In the genomic region with DNA sequence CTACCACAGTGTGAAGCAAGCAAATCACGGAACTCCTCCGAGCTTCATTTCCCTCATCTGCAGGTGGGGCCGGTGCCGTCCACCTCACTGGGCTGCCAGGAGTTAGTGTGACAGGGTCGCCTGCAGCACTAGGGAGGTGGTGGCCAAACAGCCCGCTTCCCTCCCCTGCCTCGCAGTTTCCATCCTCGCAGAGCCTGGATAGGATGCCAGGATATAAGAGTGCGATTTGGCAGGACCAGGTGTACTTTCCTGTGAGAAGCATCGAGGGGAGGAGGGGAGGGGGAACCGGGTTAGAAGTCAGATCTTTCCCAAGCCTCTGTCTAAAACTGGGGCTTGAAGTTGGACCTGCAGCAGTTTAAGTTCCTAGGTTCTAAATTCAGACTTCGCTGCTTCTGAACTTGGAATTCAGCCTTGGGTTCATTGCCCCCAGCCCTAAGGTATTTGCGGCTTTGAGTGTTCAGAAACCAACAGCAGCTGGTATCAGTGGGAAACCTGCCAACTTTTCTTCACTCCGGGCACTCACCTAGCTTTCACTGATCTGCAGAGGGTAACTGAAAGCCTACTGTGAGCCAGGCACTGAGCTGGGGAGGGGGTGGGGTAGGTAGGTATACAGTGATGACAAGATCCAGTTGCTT, we compare ENCODE assay signal across 8 cellular contexts. TPM values are rescaled to one million over a fixed set of nuclear protein-coding genes. Genes with fewer than 3 reads are reported as not detected.
DNase-seq lines count a peak whose midpoint lies in the region; ATAC-seq and TF ChIP-seq lines count a peak whose summit lies in the region.

No MANE protein-coding gene starts in this region.

- H3K27ac ChIP-seq in IMR-90 (ENCODE audit: insufficient read depth, low read length): peak overlapping the region; percentile 91
- H3K27ac ChIP-seq in skin epidermis: peak overlapping the region in 20 of 21 experiments; percentile 90 to 100 (median 97)

- peaks cover 17% of the 10 kb centered on the region for H3K36me3 ChIP-seq in IMR-90 (ENCODE audit: control insufficient read depth, insufficient read depth, low read length)

- peak overlapping the region; percentile 88 for H2BK20ac ChIP-seq in IMR-90 (ENCODE audit: low read depth, low read length)

- in situ Hi-C loops in IMR-90 (cut with MboI; ENCODE audit: low sequenced_read_pairs) (loop anchor here (5.0 to 25.0 kb wide), 3 partner anchors 502 to 972 kb away; partner anchors contain the start of gene FGGY), astrocyte of the spinal cord (cut with HindIII; ENCODE audit: low sequenced_read_pairs) (no loop called here)

- H3K27me3 ChIP-seq in IMR-90 (ENCODE audit: control insufficient read depth, insufficient read depth, low read length): no peaks in the 10 kb centered on the region

- peaks cover 0 to 4% of the 10 kb centered on the region in 2 experiments; a peak in 1 of 4 replicates for H3K79me1 ChIP-seq in IMR-90 (ENCODE audit: low read depth in 1 of 2, low read length in 2 of 2)

- intact Hi-C loops in IMR-90 (cut with micrococcal nuclease): loop anchor here (1.0 to 10.0 kb wide), 11 partner anchors 30 to 974 kb away; no protein-coding TSS in a partner anchor

- 16% methylated on average over 5 of the region's 14 CpGs; no CpG with 5 or more reads in 1 of the 2 experiments for WGBS in IMR-90 (ENCODE audit: extremely low coverage in 2 of 2, insufficient read length in 1 of 2), 2 experiments

- H2AK9ac ChIP-seq in IMR-90 (replicated peaks; ENCODE audit: low read depth, low read length, poor library complexity): peak overlapping the region; percentile 94

- H3K4me3 ChIP-seq in IMR-90 (ENCODE audit: insufficient read depth, low read depth, low read length) (peak overlapping the region; percentile 64), astrocyte of the spinal cord (ENCODE audit: low read depth, low read length) (peak overlapping the region; percentile 57), skin epidermis (peak overlapping the region; percentile 59 to 92 (median 86))

- H2BK15ac ChIP-seq in IMR-90 (ENCODE audit: low read depth, low read length): peak overlapping the region; percentile 93; the same call in 2 of the 3 replicates

- BruUV-seq in IMR-90 (replicated peaks; lab: Mats Ljungman, UMichigan): no TSS peak

- H3K9ac ChIP-seq in IMR-90 (ENCODE audit: low read depth, low read length): peak overlapping the region; percentile 95

- H2BK5ac ChIP-seq in IMR-90 (ENCODE audit: low read depth, low read length, poor library complexity, severe bottlenecking): peak overlapping the region; percentile 70

- H3K9me3 ChIP-seq in IMR-90 (ENCODE audit: control insufficient read depth, insufficient read depth, low read length): no peaks in the 10 kb centered on the region

- peak overlapping the region; percentile 94 for H2AFZ ChIP-seq in IMR-90 (replicated peaks; ENCODE audit: low read length, poor library complexity)

- H4K20me1 ChIP-seq in IMR-90 (ENCODE audit: insufficient read depth, low read length): peaks cover 33% of the 10 kb centered on the region

- H2BK120ac ChIP-seq in IMR-90 (ENCODE audit: low read depth, low read length): peak overlapping the region; percentile 94

- peak overlapping the region; percentile 90 for H4K91ac ChIP-seq in IMR-90 (ENCODE audit: insufficient read depth, low read depth, low read length)

- peak overlapping the region; percentile 75 for H3K4me2 ChIP-seq in IMR-90 (ENCODE audit: low read depth, low read length)

- peak overlapping the region; percentile 93 for H3K4ac ChIP-seq in IMR-90 (ENCODE audit: low read depth, low read length)

- no peak for TF ChIP-seq POLR2A in IMR-90 (IDR thresholded peaks at IDR 0.05; ENCODE audit: low read depth, low read length)

- peak overlapping the region; percentile 90 to 96 for H4K8ac ChIP-seq in IMR-90 (ENCODE audit: low read depth in 2 of 2, low read length in 2 of 2)

- no peak for TF ChIP-seq CTCF in IMR-90 (conservative IDR thresholded peaks at IDR 0.05; ENCODE audit: low read depth, low read length)
- no peak for TF ChIP-seq CTCF in astrocyte of the spinal cord (IDR thresholded peaks at IDR 0.05; ENCODE audit: low read depth, low read length)

- ATAC-seq in IMR-90 (ENCODE audit: low read depth): no peak
- no peak for ATAC-seq in GM18870 (IDR thresholded peaks at IDR 0.05; ENCODE audit: unreplicated experiment)
- ATAC-seq in GM18519 (IDR thresholded peaks at IDR 0.05; ENCODE audit: low FRiP score, unreplicated experiment): no peak

- peak; percentile 58 for DNase-seq in Ammon's horn (ENCODE audit: low spot score)
- peak; percentile 39 for DNase-seq in IMR-90
- DNase-seq in SHP77 treated with DMSO at 0.1 percent for 48 hours (lab: John Stamatoyannopoulos, UW): peak; percentile 83
- peak; percentile 69 for DNase-seq in astrocyte of the spinal cord (ENCODE audit: low read depth, low spot score)
- peak; percentile 56 for DNase-seq in iPS-NIHi7 (ENCODE audit: extremely low spot score)

- peak overlapping the region; percentile 90 for H3K18ac ChIP-seq in IMR-90 (ENCODE audit: low read depth, low read length)

- H2AK5ac ChIP-seq in IMR-90 (ENCODE audit: low read depth, low read length): peak overlapping the region; percentile 80

- CTCF ChIA-PET in IMR-90 (lab: Yijun Ruan, JAX): interaction anchor here (0.6 to 0.9 kb wide), 6 partner anchors 18 to 1784 kb away, joined by 3 to 7 read pairs (median 4); no protein-coding TSS in a partner anchor

- H3K14ac ChIP-seq in IMR-90 (replicated peaks; ENCODE audit: low read depth, low read length): peak overlapping the region; percentile 82

- TF ChIP-seq RAD21 in IMR-90 (IDR thresholded peaks at IDR 0.05; ENCODE audit: low read length): no peak; the same call in 1 of the 2 replicates

- peak overlapping the region; percentile 90 for H3K23ac ChIP-seq in IMR-90 (ENCODE audit: low read depth, low read length)

- dilution Hi-C loops in IMR-90 (cut with HindIII; ENCODE audit: low sequenced_read_pairs, unreplicated experiment): no loop called here

- peak overlapping the region; percentile 93 for H3K56ac ChIP-seq in IMR-90 (ENCODE audit: extremely low read depth, insufficient read depth, low read length)

- H3K9me1 ChIP-seq in IMR-90 (ENCODE audit: insufficient read depth, low read length): peaks cover 3% of the 10 kb centered on the region; the same call in 1 of the 2 replicates

- peaks cover 8% of the 10 kb centered on the region for H3K4me1 ChIP-seq in IMR-90 (ENCODE audit: control insufficient read depth, insufficient read depth, low read length)

- H4K5ac ChIP-seq in IMR-90 (ENCODE audit: low read depth, low read length): peak overlapping the region; percentile 57

- POLR2A ChIA-PET in IMR-90 (lab: Charles Lee; ENCODE audit: unreplicated experiment): no interaction called here

TF ChIP-seq in IMR-90, 13 proteins besides CTCF, POLR2A, EP300 and RAD21:
- no peak for TF ChIP-seq SMC3 (IDR thresholded peaks at IDR 0.05; ENCODE audit: low read depth, low read length)
- TF ChIP-seq MXI1 (IDR thresholded peaks at IDR 0.05; ENCODE audit: borderline replicate concordance, low read depth, low read length): no peak
- TF ChIP-seq, protein P1, sequence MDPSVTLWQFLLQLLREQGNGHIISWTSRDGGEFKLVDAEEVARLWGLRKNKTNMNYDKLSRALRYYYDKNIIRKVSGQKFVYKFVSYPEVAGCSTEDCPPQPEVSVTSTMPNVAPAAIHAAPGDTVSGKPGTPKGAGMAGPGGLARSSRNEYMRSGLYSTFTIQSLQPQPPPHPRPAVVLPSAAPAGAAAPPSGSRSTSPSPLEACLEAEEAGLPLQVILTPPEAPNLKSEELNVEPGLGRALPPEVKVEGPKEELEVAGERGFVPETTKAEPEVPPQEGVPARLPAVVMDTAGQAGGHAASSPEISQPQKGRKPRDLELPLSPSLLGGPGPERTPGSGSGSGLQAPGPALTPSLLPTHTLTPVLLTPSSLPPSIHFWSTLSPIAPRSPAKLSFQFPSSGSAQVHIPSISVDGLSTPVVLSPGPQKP (IDR thresholded peaks at IDR 0.05; ENCODE audit: borderline replicate concordance, low read depth, low read length): no peak
- TF ChIP-seq MAFK (IDR thresholded peaks at IDR 0.05; ENCODE audit: low read depth, low read length): no peak
- TF ChIP-seq NFE2L2 (IDR thresholded peaks at IDR 0.05; ENCODE audit: low read depth, low read length): no peak
- no peak for TF ChIP-seq RCOR1 (IDR thresholded peaks at IDR 0.05; ENCODE audit: insufficient replicate concordance, low read length)
- no peak for TF ChIP-seq CHD1 (IDR thresholded peaks at IDR 0.05; ENCODE audit: low read depth, low read length)
- no peak for TF ChIP-seq RFX5 (IDR thresholded peaks at IDR 0.05; ENCODE audit: low read depth, low read length)
- no peak for TF ChIP-seq BHLHE40 (IDR thresholded peaks at IDR 0.05; ENCODE audit: low read depth, low read length)
- TF ChIP-seq, protein P2, sequence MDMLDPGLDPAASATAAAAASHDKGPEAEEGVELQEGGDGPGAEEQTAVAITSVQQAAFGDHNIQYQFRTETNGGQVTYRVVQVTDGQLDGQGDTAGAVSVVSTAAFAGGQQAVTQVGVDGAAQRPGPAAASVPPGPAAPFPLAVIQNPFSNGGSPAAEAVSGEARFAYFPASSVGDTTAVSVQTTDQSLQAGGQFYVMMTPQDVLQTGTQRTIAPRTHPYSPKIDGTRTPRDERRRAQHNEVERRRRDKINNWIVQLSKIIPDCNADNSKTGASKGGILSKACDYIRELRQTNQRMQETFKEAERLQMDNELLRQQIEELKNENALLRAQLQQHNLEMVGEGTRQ (IDR thresholded peaks at IDR 0.05; ENCODE audit: low read depth, low read length): no peak
- TF ChIP-seq CEBPB (IDR thresholded peaks at IDR 0.05; ENCODE audit: low read depth, low read length): no peak
- TF ChIP-seq FOS (IDR thresholded peaks at IDR 0.05; ENCODE audit: low read depth, low read length): no peak
- TF ChIP-seq MAZ (IDR thresholded peaks at IDR 0.05; ENCODE audit: borderline replicate concordance, low read depth, low read length): no peak

RNA-seq across cellular contexts. Expression of gene JUN, which starts 1.7 kb away (rescaled TPM):
- total RNA-seq in IMR-90 (2012; rRNA removed): 46.6 and 51.1 TPM in 2 replicates
- polyA plus RNA-seq in IMR-90 (2012; rRNA removed): 86.9 and 89.1 TPM in 2 replicates
- polyA plus RNA-seq in IMR-90 (2012; cell fraction: cytosol; rRNA removed): 80.5 and 108 TPM in 2 replicates
- polyA plus RNA-seq in IMR-90 (2012; cell fraction: nucleus; rRNA removed; ENCODE audit: low replicate concordance): 85.4 and 184 TPM in 2 replicates
